27 cellular contexts compared by ENCODE assay signal in the genomic region with DNA sequence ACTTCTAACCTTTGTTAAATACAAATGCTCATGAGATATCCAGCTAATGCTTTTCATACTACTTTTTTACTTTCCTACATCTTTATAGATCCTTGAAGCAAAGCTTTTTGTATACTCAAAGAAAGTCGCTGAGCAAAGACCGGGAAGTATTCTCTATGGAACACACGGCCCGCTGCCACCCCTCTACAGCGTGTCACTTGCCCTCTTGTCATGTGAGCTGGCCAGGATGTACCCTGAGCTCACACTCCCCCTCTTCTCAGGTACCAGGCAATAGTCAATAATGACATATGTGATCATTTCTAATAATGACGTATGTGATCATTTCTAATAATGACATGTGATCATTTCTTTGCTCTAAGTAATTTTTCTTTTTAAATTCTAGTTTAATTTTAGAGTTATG.
"Had no signal": no experiment of that assay in that cellular context is flagged by ENCODE, and none has a peak within 500 bp of the region (broad histone marks: within the 10 kb centered on the region; RNA-seq: fewer than 3 reads in every experiment).

No MANE protein-coding gene starts in this region.

- H3K27ac ChIP-seq: adrenal gland, body of pancreas, colonic mucosa, epithelial cell of prostate, esophagus squamous epithelium, gastroesophageal sphincter had no signal

- H3K4me1 ChIP-seq: adrenal gland, colonic mucosa, gastroesophageal sphincter had no signal

- H3K36me3 ChIP-seq: adrenal gland, colonic mucosa, esophagus squamous epithelium had no signal

- ATAC-seq: activated CD4-positive, alpha-beta T cell treated with anti-CD3 and anti-CD28 coated beads for 36 hours; activated CD8-positive, alpha-beta memory T cell treated with anti-CD3 and anti-CD28 coated beads, Interleukin-2, amount 10 ng/mL, durations not matched to agents 7 days and 5 days; activated CD8-positive, alpha-beta T cell treated with anti-CD3 and anti-CD28 coated beads, Interleukin-2, amount 10 ng/mL, durations not matched to agents 7 days and 5 days; activated naive CD8-positive, alpha-beta T cell treated with anti-CD3 and anti-CD28 coated beads, Interleukin-2, amount 50 U/mL, for 24 hours; body of pancreas; gastroesophageal sphincter had no signal

- H3K27me3 ChIP-seq: adrenal gland, body of pancreas, colonic mucosa, esophagus squamous epithelium, gastroesophageal sphincter had no signal

- DNase-seq: activated CD4-positive, alpha-beta memory T cell treated with anti-CD3 and anti-CD28 coated beads for 36 hours; activated CD4-positive, alpha-beta T cell treated with anti-CD3 and anti-CD28 coated beads for 36 hours; activated CD4-positive, alpha-beta T cell treated with anti-CD3 and anti-CD28 coated beads, Interleukin-2, amount 10 ng/mL, durations not matched to agents 24 days and 14 days; activated CD4-positive, CD25-positive, alpha-beta regulatory T cell; activated CD4-positive, CD25-positive, alpha-beta regulatory T cell treated with anti-CD3 and anti-CD28 coated beads, Interleukin-2, amount 50 U/mL, for 72 hours; activated CD8-positive, alpha-beta memory T cell treated with anti-CD3 and anti-CD28 coated beads, Interleukin-2, amount 10 ng/mL, durations not matched to agents 7 days and 5 days; activated CD8-positive, alpha-beta memory T cell treated with anti-CD3 and anti-CD28 coated beads, Interleukin-2, amount 50 U/mL, for 4 hours; activated CD8-positive, alpha-beta T cell treated with anti-CD3 and anti-CD28 coated beads, Interleukin-2, amount 10 ng/mL, durations not matched to agents 7 days and 5 days; activated effector memory CD4-positive, alpha-beta T cell treated with anti-CD3 and anti-CD28 coated beads, Interleukin-2, amount 50 U/mL, for 16 hours; activated naive CD4-positive, alpha-beta T cell treated with anti-CD3 and anti-CD28 coated beads for 36 hours; activated naive CD8-positive, alpha-beta T cell treated with anti-CD3 and anti-CD28 coated beads for 36 hours; activated naive CD8-positive, alpha-beta T cell treated with anti-CD3 and anti-CD28 coated beads, Interleukin-2, amount 50 U/mL, for 24 hours; activated T-cell treated with anti-CD3 and anti-CD28 coated beads, Interleukin-2, amount 50 U/mL, for 1 hour; activated T-cell treated with anti-CD3 and anti-CD28 coated beads, Interleukin-2, amount 50 U/mL, for 48 hours; adrenal gland; amygdala; aorta; body of pancreas; central memory CD4-positive, alpha-beta T cell; cerebellar nuclear complex; colonic mucosa; effector CD8-positive, alpha-beta T cell; esophagus squamous epithelium; foreskin melanocyte; T-helper 2 cell had no signal

- H3K4me3 ChIP-seq: adrenal gland, body of pancreas, colonic mucosa, esophagus squamous epithelium, gastroesophageal sphincter had no signal

- H3K9me3 ChIP-seq: adrenal gland, body of pancreas, colonic mucosa, esophagus squamous epithelium, gastroesophageal sphincter had no signal
